ENCODE assay signal across 1 cellular context in genomic region chr12:4939418-4940023, GRCh38.
TF ChIP-seq lines count a peak whose summit lies in the region.

No MANE protein-coding gene starts in this region.

TF ChIP-seq in GM23338, 12 proteins besides CTCF, POLR2A, EP300 and RAD21:
- no peak for TF ChIP-seq REST (IDR thresholded peaks at IDR 0.05; ENCODE audit: unreplicated experiment)
- no peak for TF ChIP-seq STAT1 (IDR thresholded peaks at IDR 0.05; ENCODE audit: unreplicated experiment)
- TF ChIP-seq POLR2AphosphoS5 (IDR thresholded peaks at IDR 0.05; ENCODE audit: low read depth): no peak
- no peak for TF ChIP-seq ZNF114 (CRISPR knock-in tag; IDR thresholded peaks at IDR 0.05)
- TF ChIP-seq EZH2 (IDR thresholded peaks at IDR 0.05; ENCODE audit: low read depth, unreplicated experiment): no peak
- TF ChIP-seq CREB1 (CRISPR knock-in tag; IDR thresholded peaks at IDR 0.05; ENCODE audit: low read depth): no peak
- no peak for TF ChIP-seq EZH2phosphoT487 (IDR thresholded peaks at IDR 0.05; ENCODE audit: unreplicated experiment)
- TF ChIP-seq ZNF462 (CRISPR knock-in tag; IDR thresholded peaks at IDR 0.05): no peak
- TF ChIP-seq ETS1 (IDR thresholded peaks at IDR 0.05): no peak
- no peak for TF ChIP-seq ZNF331 (CRISPR knock-in tag; IDR thresholded peaks at IDR 0.05; ENCODE audit: low read depth)
- no peak for TF ChIP-seq NANOG (IDR thresholded peaks at IDR 0.05; ENCODE audit: borderline replicate concordance)
- no peak for TF ChIP-seq JUNB (IDR thresholded peaks at IDR 0.05; ENCODE audit: unreplicated experiment)
